9 cellular contexts compared by ENCODE assay signal in the genomic region with DNA sequence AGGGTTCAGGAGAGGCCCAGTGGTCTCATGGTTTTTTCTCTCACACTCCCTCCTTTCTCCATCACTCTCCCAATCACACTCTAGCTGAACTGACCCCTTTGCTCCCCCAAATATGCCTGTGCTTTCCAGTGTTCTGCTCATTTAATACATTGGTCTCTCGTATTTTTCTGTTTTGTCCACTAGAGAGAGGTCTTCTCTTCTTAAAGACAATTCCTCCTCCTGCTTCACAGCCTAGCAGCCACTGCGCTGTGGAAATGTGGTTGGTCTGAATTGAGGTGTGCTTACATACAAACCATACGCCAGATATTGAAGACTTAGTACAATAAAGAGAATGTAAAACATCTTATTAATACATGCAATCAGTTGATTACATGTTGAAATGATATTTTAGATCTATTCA.
DNase-seq lines count a peak whose midpoint lies in the region; ATAC-seq, FAIRE-seq and TF ChIP-seq lines count a peak whose summit lies in the region.
"Had no signal": no experiment of that assay in that cellular context is flagged by ENCODE, and none has a peak within 500 bp of the region (broad histone marks: within the 10 kb centered on the region; RNA-seq: fewer than 3 reads in every experiment).

No MANE protein-coding gene starts in this region.

- no peak for ATAC-seq in HepG2
- peak; percentile 62 for ATAC-seq in PC-3
- ATAC-seq in HG02870 (IDR thresholded peaks at IDR 0.05; ENCODE audit: unreplicated experiment), result no peak

- H3K27me3 ChIP-seq in liver (ENCODE audit: control insufficient read depth in 4 of 4, insufficient read depth in 4 of 4, low read length in 3 of 4) (no peaks in the 10 kb centered on the region), HepG2 (ENCODE audit: control insufficient read depth in 1 of 2, insufficient read depth in 2 of 2, low read length in 2 of 2) (no peaks in the 10 kb centered on the region), PC-3 (ENCODE audit: low read length) (no peaks in the 10 kb centered on the region)

- H3K4me2 ChIP-seq in HepG2 (ENCODE audit: low read depth, low read length) (no peak overlapping the region), PC-3 (ENCODE audit: low read length) (no peak overlapping the region)

- H3K4me1 ChIP-seq in liver (ENCODE audit: control insufficient read depth in 4 of 4, insufficient read depth in 4 of 4, low read length in 3 of 4) (peaks cover 0 to 7% (median 2%) of the 10 kb centered on the region in 4 donors), HepG2 (ENCODE audit: insufficient read depth, low read length) (0 out of 2 replicates have a peak, but pooled peaks cover 8% of the 10 kb centered on the region), PC-3 (ENCODE audit: insufficient read depth, low read length) (peaks cover 36% of the 10 kb centered on the region)

- no peak for TF ChIP-seq POLR2A in HepG2 (IDR thresholded peaks at IDR 0.05; ENCODE audit: insufficient read depth in 1 of 2, low read depth in 2 of 2, low read length in 2 of 2)

- no peak overlapping the region for H2AFZ ChIP-seq in HepG2 (ENCODE audit: low read length)
- H2AFZ ChIP-seq in PC-3 (ENCODE audit: low read length), result no peak overlapping the region

- H3K9ac ChIP-seq in liver (ENCODE audit: low read depth in 1 of 2, low read length in 2 of 2), result no peak overlapping the region
- H3K9ac ChIP-seq in HepG2 (ENCODE audit: insufficient read depth, low read depth, low read length), result no peak overlapping the region
- H3K9ac ChIP-seq in PC-3 (ENCODE audit: low read length), result no peak overlapping the region

- intact Hi-C loops in HepG2 (cut with micrococcal nuclease; ENCODE audit: unreplicated experiment), result no loop called here
- intact Hi-C loops in PC-3 (cut with micrococcal nuclease), result loop anchor here (1.0 kb wide), 4 partner anchors 120 to 290 kb away; a partner anchor contains a TSS
- intact Hi-C loops in activated T-helper 2 cell treated with anti-CD3 and anti-CD28 coated beads, Interferon-gamma antibody, Interleukin-2, Interleukin-4, amounts not matched to agents 10 μg/mL and 5 μg/mL and 100 μg/mL, durations not matched to agents 14 hours and 24 hours and 36 hours (cut with micrococcal nuclease), result no loop called here

- no peak overlapping the region for H3K4me3 Mint-ChIP-seq in T-helper 2 cell treated with Interferon-gamma antibody and Interleukin-4, amounts not matched to agents 5 μg/mL and 100 μg/mL, for 36 hours
- no peak overlapping the region for H3K4me3 Mint-ChIP-seq in activated T-helper 2 cell treated with anti-CD3 and anti-CD28 coated beads, Interferon-gamma antibody, Interleukin-2, Interleukin-4, amounts not matched to agents 10 μg/mL and 5 μg/mL and 100 μg/mL, durations not matched to agents 14 hours and 24 hours and 36 hours (ENCODE audit: low read depth)
- H3K4me3 Mint-ChIP-seq: activated T-cell treated with anti-CD3 and anti-CD28 coated beads, Interleukin-2, amount 50 U/mL, for 24 hours had no signal

- H4K20me1 ChIP-seq in HepG2 (ENCODE audit: insufficient read depth, low read length) (no peaks in the 10 kb centered on the region), PC-3 (ENCODE audit: low read length) (no peaks in the 10 kb centered on the region)

- H3K9me2 ChIP-seq in PC-3 (replicated peaks; ENCODE audit: low read length), result no peaks in the 10 kb centered on the region

- POLR2A ChIA-PET in HepG2 (lab: Yijun Ruan, JAX), result no interaction called here
- POLR2A ChIA-PET in PC-3 (lab: Charles Lee; ENCODE audit: unreplicated experiment), result no interaction called here

- no peaks in the 10 kb centered on the region for H3K36me3 ChIP-seq in liver (ENCODE audit: control insufficient read depth in 4 of 4, insufficient read depth in 3 of 4, low read depth in 1 of 4, low read length in 3 of 4)
- no peaks in the 10 kb centered on the region for H3K36me3 ChIP-seq in HepG2 (replicated peaks in 1 of 2; ENCODE audit: control insufficient read depth in 1 of 2, insufficient read depth in 2 of 2, low read length in 2 of 2)
- H3K36me3 ChIP-seq in PC-3 (ENCODE audit: low read depth, low read length), result no peaks in the 10 kb centered on the region

- TF ChIP-seq EP300 in HepG2 (IDR thresholded peaks at IDR 0.05; ENCODE audit: low read depth in 2 of 2, low read length in 2 of 2) (no peak), HepG2 (CRISPR knock-in tag; IDR thresholded peaks at IDR 0.05; ENCODE audit: borderline replicate concordance) (no peak)

- H3K9me3 ChIP-seq in liver (ENCODE audit: control insufficient read depth in 4 of 4, low read length in 3 of 4) (no peaks in the 10 kb centered on the region), HepG2 (ENCODE audit: low read length) (no peaks in the 10 kb centered on the region), PC-3 (ENCODE audit: low read length) (no peaks in the 10 kb centered on the region)

- peaks cover 6% of the 10 kb centered on the region for H3F3A ChIP-seq in PC-3 (ENCODE audit: low read length, unreplicated experiment)

- H3K79me2 ChIP-seq in HepG2 (ENCODE audit: insufficient read depth, low read length) (no peaks in the 10 kb centered on the region), PC-3 (ENCODE audit: low read length) (no peaks in the 10 kb centered on the region)

- TF ChIP-seq CTCF in liver (IDR thresholded peaks at IDR 0.05; ENCODE audit: low read depth, low read length, missing input control) (no peak), HepG2 (CRISPR knock-in tag; IDR thresholded peaks at IDR 0.05) (no peak), PC-3 (conservative IDR thresholded peaks at IDR 0.05; ENCODE audit: low read depth, low read length) (peak; percentile 69), foreskin fibroblast (IDR thresholded peaks at IDR 0.05; ENCODE audit: low read depth, low read length) (peak; percentile 13)

- FAIRE-seq in HepG2 (lab: Jason Lieb, UNC), result no peak

- peak; percentile 58 to 61 for TF ChIP-seq RAD21 in liver (IDR thresholded peaks at IDR 0.05)
- no peak for TF ChIP-seq RAD21 in HepG2 (CRISPR knock-in tag; IDR thresholded peaks at IDR 0.05)

- H3K27me3 Mint-ChIP-seq in T-helper 2 cell treated with Interferon-gamma antibody and Interleukin-4, amounts not matched to agents 5 μg/mL and 100 μg/mL, for 36 hours (ENCODE audit: low read depth), result peaks cover 48% of the 10 kb centered on the region
- H3K27me3 Mint-ChIP-seq in activated T-helper 2 cell treated with anti-CD3 and anti-CD28 coated beads, Interferon-gamma antibody, Interleukin-2, Interleukin-4, amounts not matched to agents 10 μg/mL and 5 μg/mL and 100 μg/mL, durations not matched to agents 14 hours and 24 hours and 36 hours (ENCODE audit: low read depth), result peaks cover 66% of the 10 kb centered on the region

- H3K27ac ChIP-seq in liver (ENCODE audit: low read depth in 1 of 2, low read length in 2 of 2), result no peak overlapping the region
- H3K27ac ChIP-seq in HepG2 (ENCODE audit: extremely low read length, insufficient read depth, low read length), result no peak overlapping the region
- no peak overlapping the region for H3K27ac ChIP-seq in PC-3 (ENCODE audit: low read length)

- CTCF ChIA-PET in HepG2 (lab: Yijun Ruan, JAX; ENCODE audit: low intra/inter-chr PET ratio, low total read pairs) (no interaction called here), PC-3 (lab: Charles Lee) (no interaction called here)

- H3K9me3 Mint-ChIP-seq in T-helper 2 cell treated with Interferon-gamma antibody and Interleukin-4, amounts not matched to agents 5 μg/mL and 100 μg/mL, for 36 hours, result no peaks in the 10 kb centered on the region
- H3K9me3 Mint-ChIP-seq in activated T-helper 2 cell treated with anti-CD3 and anti-CD28 coated beads, Interferon-gamma antibody, Interleukin-2, Interleukin-4, amounts not matched to agents 10 μg/mL and 5 μg/mL and 100 μg/mL, durations not matched to agents 14 hours and 24 hours and 36 hours, result no peaks in the 10 kb centered on the region
- H3K9me3 Mint-ChIP-seq: activated T-cell treated with anti-CD3 and anti-CD28 coated beads, Interleukin-2, amount 50 U/mL, for 24 hours had no signal

- H3K4me3 ChIP-seq in liver (ENCODE audit: low read depth in 1 of 3, low read length in 3 of 3), result no peak overlapping the region
- no peak overlapping the region for H3K4me3 ChIP-seq in HepG2 (replicated peaks in 1 of 3; ENCODE audit: insufficient read depth in 1 of 3, low read depth in 2 of 3, low read length in 3 of 3)
- H3K4me3 ChIP-seq in PC-3 (ENCODE audit: low read length), result no peak overlapping the region
- H3K4me3 ChIP-seq in foreskin fibroblast (ENCODE audit: low read depth in 1 of 2, low read length in 2 of 2), result no peak overlapping the region

- DNase-seq in HepG2 (ENCODE audit: low spot score) (no peak), PC-3 (peak; percentile 68), foreskin fibroblast (peak; percentile 44 to 76), NCI-H345 treated with DMSO at 0.1 percent for 48 hours (lab: John Stamatoyannopoulos, UW; ENCODE audit: unreplicated experiment) (no peak)
- DNase-seq in T-helper 2 cell treated with Interferon-gamma antibody and Interleukin-4, amounts not matched to agents 5 μg/mL and 100 μg/mL, for 36 hours (ENCODE audit: low spot score), result no peak
- no peak for DNase-seq in activated T-helper 2 cell treated with anti-CD3 and anti-CD28 coated beads, Interferon-gamma antibody, Interleukin-2, Interleukin-4, amounts not matched to agents 10 μg/mL and 5 μg/mL and 100 μg/mL, durations not matched to agents 14 hours and 24 hours and 36 hours (ENCODE audit: low spot score)
- DNase-seq: activated T-cell treated with anti-CD3 and anti-CD28 coated beads, Interleukin-2, amount 50 U/mL, for 24 hours had no signal

- in situ Hi-C loops in HepG2 (cut with HindIII; ENCODE audit: extremely low pct_ligation_motif_present, low pct_unique_long_range_greater_than_20kb), result no loop called here

- no peaks in the 10 kb centered on the region for H3K36me3 Mint-ChIP-seq in T-helper 2 cell treated with Interferon-gamma antibody and Interleukin-4, amounts not matched to agents 5 μg/mL and 100 μg/mL, for 36 hours (ENCODE audit: low read depth)
- no peaks in the 10 kb centered on the region for H3K36me3 Mint-ChIP-seq in activated T-helper 2 cell treated with anti-CD3 and anti-CD28 coated beads, Interferon-gamma antibody, Interleukin-2, Interleukin-4, amounts not matched to agents 10 μg/mL and 5 μg/mL and 100 μg/mL, durations not matched to agents 14 hours and 24 hours and 36 hours (ENCODE audit: low read depth)

- no peak overlapping the region for H3K27ac Mint-ChIP-seq in T-helper 2 cell treated with Interferon-gamma antibody and Interleukin-4, amounts not matched to agents 5 μg/mL and 100 μg/mL, for 36 hours
- H3K27ac Mint-ChIP-seq in activated T-helper 2 cell treated with anti-CD3 and anti-CD28 coated beads, Interferon-gamma antibody, Interleukin-2, Interleukin-4, amounts not matched to agents 10 μg/mL and 5 μg/mL and 100 μg/mL, durations not matched to agents 14 hours and 24 hours and 36 hours, result no peak overlapping the region
- H3K27ac Mint-ChIP-seq: activated T-cell treated with anti-CD3 and anti-CD28 coated beads, Interleukin-2, amount 50 U/mL, for 24 hours had no signal

- WGBS in liver, result 68% methylated on average over 3 of the region's 3 CpGs
- 26% methylated on average over 3 of the region's 3 CpGs for WGBS in HepG2 (ENCODE audit: low lambda C conversion rate)

- BruUV-seq in HepG2 (replicated peaks; lab: Mats Ljungman, UMichigan) (no TSS peak), PC-3 (replicated peaks; lab: Mats Ljungman, UMichigan) (no TSS peak)

- peaks cover 25% of the 10 kb centered on the region for H3K4me1 Mint-ChIP-seq in T-helper 2 cell treated with Interferon-gamma antibody and Interleukin-4, amounts not matched to agents 5 μg/mL and 100 μg/mL, for 36 hours (ENCODE audit: low read depth)
- peaks cover 38% of the 10 kb centered on the region for H3K4me1 Mint-ChIP-seq in activated T-helper 2 cell treated with anti-CD3 and anti-CD28 coated beads, Interferon-gamma antibody, Interleukin-2, Interleukin-4, amounts not matched to agents 10 μg/mL and 5 μg/mL and 100 μg/mL, durations not matched to agents 14 hours and 24 hours and 36 hours (ENCODE audit: low read depth)

Comparison
In these comparisons a context has a peak if more than half of its experiments do, and no peak if none do; other contexts are left out.
1. CTCF ChIP-seq: peak in PC-3 (single experiment) and foreskin fibroblast (single experiment); none in liver (single experiment) and HepG2 (single experiment).
2. DNase-seq: peak in PC-3 (single experiment) and foreskin fibroblast (2 of 2); none in HepG2 (single experiment), T-helper 2 cell treated with Interferon-gamma antibody and Interleukin-4, amounts not matched to agents 5 μg/mL and 100 μg/mL, for 36 hours (single experiment), activated T-helper 2 cell treated with anti-CD3 and anti-CD28 coated beads, Interferon-gamma antibody, Interleukin-2, Interleukin-4, amounts not matched to agents 10 μg/mL and 5 μg/mL and 100 μg/mL, durations not matched to agents 14 hours and 24 hours and 36 hours (single experiment) and NCI-H345 treated with DMSO at 0.1 percent for 48 hours (single experiment).